Comparison of ENCODE assay signal across 18 cellular contexts in the genomic region with DNA sequence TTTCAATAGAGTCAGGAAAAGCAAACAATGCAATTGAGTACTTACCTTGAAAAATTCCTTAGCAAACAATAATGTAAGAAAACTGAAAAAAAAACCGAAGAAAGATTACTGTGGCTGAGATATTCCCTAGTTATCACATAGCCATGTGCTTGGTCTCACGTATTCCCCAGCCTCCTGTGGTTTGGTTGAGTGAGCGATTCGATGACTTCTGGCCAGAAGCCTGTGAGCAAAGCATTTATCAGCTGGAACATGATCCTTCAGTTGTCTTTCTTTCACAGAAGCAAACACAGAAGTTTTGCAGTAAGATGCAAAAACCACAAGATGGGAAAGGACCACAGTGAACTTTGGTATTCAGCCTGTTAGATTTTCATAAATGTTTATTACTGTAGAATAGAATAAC.
A peak's percentile ranks its signal among the peaks of the same experiment; 100 is the strongest.
DNase-seq lines count a peak whose midpoint lies in the region; ATAC-seq, FAIRE-seq and TF ChIP-seq lines count a peak whose summit lies in the region.
"Had no signal": no experiment of that assay in that cellular context is flagged by ENCODE, and none has a peak within 500 bp of the region (broad histone marks: within the 10 kb centered on the region; RNA-seq: fewer than 3 reads in every experiment).

No MANE protein-coding gene starts in this region.

- no peak for TF ChIP-seq CTCF in epithelial cell of esophagus (IDR thresholded peaks at IDR 0.05; ENCODE audit: insufficient read depth, low read depth, low read length, missing control alignments)
- no peak for TF ChIP-seq CTCF in ascending aorta (IDR thresholded peaks at IDR 0.05)

- no peak overlapping the region for H3K27ac ChIP-seq in ascending aorta
- H3K27ac ChIP-seq: right atrium auricular region had no signal

- H3K9me3 ChIP-seq in ascending aorta: no peaks in the 10 kb centered on the region
- H3K9me3 ChIP-seq: right atrium auricular region had no signal

- DNase-seq in HEK293T (ENCODE audit: extremely low spot score): peak; percentile 7
- DNase-seq in RCC 7860 (ENCODE audit: low spot score): peak; percentile 68
- peak; percentile 9 for DNase-seq in epithelial cell of esophagus (ENCODE audit: low read depth)
- peak; percentile 15 for DNase-seq in retina
- DNase-seq in ureter (ENCODE audit: low spot score): no peak
- no peak for DNase-seq in ascending aorta (ENCODE audit: low spot score in 2 of 2)
- DNase-seq: activated CD4-positive, alpha-beta T cell treated with anti-CD3 and anti-CD28 coated beads for 36 hours; activated CD8-positive, alpha-beta memory T cell treated with anti-CD3 and anti-CD28 coated beads, Interleukin-2, amount 50 U/mL, for 48 hours; activated naive CD4-positive, alpha-beta T cell treated with anti-CD3 and anti-CD28 coated beads, Interleukin-2, amount 10 ng/mL, durations not matched to agents 7 days and 5 days; C1 segment of cervical spinal cord; effector CD4-positive, alpha-beta T cell; NCI-H187 treated with DMSO at 0.1 percent for 48 hours; NCI-H526; Right ventricle myocardium superior; T-helper 2 cell had no signal

- intact Hi-C loops in ascending aorta (cut with DNase I): no loop called here

- no peak for ATAC-seq in HG03460 (IDR thresholded peaks at IDR 0.05; ENCODE audit: unreplicated experiment)
- ATAC-seq: activated CD4-positive, alpha-beta T cell treated with anti-CD3 and anti-CD28 coated beads for 36 hours had no signal

- H3K27me3 ChIP-seq in ascending aorta: no peaks in the 10 kb centered on the region
- H3K27me3 ChIP-seq: right atrium auricular region had no signal

- CTCF ChIA-PET in HEK293T (lab: Yijun Ruan, JAX): no interaction called here

- POLR2A ChIA-PET in HEK293T (lab: Yijun Ruan, JAX): no interaction called here

- H3K4me3 ChIP-seq in epithelial cell of esophagus (ENCODE audit: low read length): no peak overlapping the region
- H3K4me3 ChIP-seq in ascending aorta: no peak overlapping the region
- H3K4me3 ChIP-seq: right atrium auricular region had no signal

- H3K4me1 ChIP-seq in ascending aorta: no peaks in the 10 kb centered on the region
- H3K4me1 ChIP-seq: right atrium auricular region had no signal

- no peaks in the 10 kb centered on the region for H3K36me3 ChIP-seq in ascending aorta
- H3K36me3 ChIP-seq: right atrium auricular region had no signal

- FAIRE-seq in RCC 7860 (lab: Jason Lieb, UNC): peak; percentile 91
- FAIRE-seq: bronchial epithelial cell had no signal

TF ChIP-seq in HEK293T, 16 proteins besides CTCF, POLR2A, EP300 and RAD21:
- TF ChIP-seq SUZ12 (IDR thresholded peaks at IDR 0.05) (no peak), TARDBP (IDR thresholded peaks at IDR 0.05) (no peak), CTBP1 (IDR thresholded peaks at IDR 0.05; ENCODE audit: borderline replicate concordance) (no peak), L3MBTL2 (conservative IDR thresholded peaks at IDR 0.05) (no peak; the same call in 1 of the 2 replicates)

Comparison
In these comparisons a context has a peak if more than half of its experiments do, and no peak if none do; other contexts are left out.
1. DNase-seq: peak in HEK293T (single experiment), RCC 7860 (single experiment), epithelial cell of esophagus (single experiment) and retina (single experiment); none in ureter (single experiment) and ascending aorta (0 of 2).